Comparison of ENCODE assay signal across 26 cellular contexts in the genomic region with DNA sequence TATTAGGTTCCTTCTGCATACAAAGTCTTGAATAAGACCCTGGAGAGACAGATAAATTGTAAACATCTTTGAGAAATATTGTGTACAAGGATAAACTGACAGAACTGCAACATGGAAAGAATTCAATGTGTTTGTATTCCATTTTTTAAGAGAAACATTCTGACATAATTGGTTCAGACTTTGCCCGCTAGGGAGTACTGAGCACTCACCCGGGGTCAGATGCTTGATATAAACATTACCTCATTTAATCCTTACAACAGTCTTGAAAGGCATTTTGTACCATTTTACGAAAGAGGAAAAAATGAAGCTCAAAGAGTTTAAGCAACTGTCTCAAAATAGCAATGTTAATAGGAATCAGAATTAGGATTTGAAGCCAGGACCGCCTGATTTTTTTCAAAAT.
"Had no signal": no experiment of that assay in that cellular context is flagged by ENCODE, and none has a peak within 500 bp of the region (broad histone marks: within the 10 kb centered on the region; RNA-seq: fewer than 3 reads in every experiment).

No MANE protein-coding gene starts in this region.

- H3K27me3 ChIP-seq: body of pancreas, esophagus muscularis mucosa had no signal

- H3K36me3 ChIP-seq: esophagus muscularis mucosa had no signal

- H3K9me3 ChIP-seq: body of pancreas, esophagus muscularis mucosa had no signal

- H3K27ac ChIP-seq: body of pancreas had no signal

- H3K4me3 ChIP-seq: body of pancreas, esophagus muscularis mucosa had no signal

- ATAC-seq: activated CD4-positive, alpha-beta T cell treated with anti-CD3 and anti-CD28 coated beads for 36 hours; activated CD8-positive, alpha-beta T cell treated with anti-CD3 and anti-CD28 coated beads for 36 hours; activated naive CD4-positive, alpha-beta T cell treated with anti-CD3 and anti-CD28 coated beads, Interleukin-2, amount 50 U/mL, for 72 hours; activated T-cell treated with anti-CD3 and anti-CD28 coated beads, Interleukin-2, amount 50 U/mL, for 4 hours; body of pancreas; effector memory CD8-positive, alpha-beta T cell had no signal

- H3K4me1 ChIP-seq: body of pancreas had no signal

- DNase-seq: activated CD4-positive, alpha-beta T cell treated with anti-CD3 and anti-CD28 coated beads for 36 hours; activated CD4-positive, alpha-beta T cell treated with anti-CD3 and anti-CD28 coated beads, Interleukin-2, amount 10 ng/mL, durations not matched to agents 7 days and 5 days; activated CD4-positive, alpha-beta T cell treated with anti-CD3 and anti-CD28 coated beads, Interleukin-2, amount 50 U/mL, for 4 hours; activated CD4-positive, CD25-positive, alpha-beta regulatory T cell; activated CD4-positive, CD25-positive, alpha-beta regulatory T cell treated with anti-CD3 and anti-CD28 coated beads, Interleukin-2, amount 50 U/mL, for 72 hours; activated CD8-positive, alpha-beta memory T cell treated with anti-CD3 and anti-CD28 coated beads for 24 hours; activated CD8-positive, alpha-beta T cell treated with anti-CD3 and anti-CD28 coated beads for 36 hours; activated gamma-delta T cell; activated naive CD4-positive, alpha-beta T cell; activated naive CD4-positive, alpha-beta T cell treated with anti-CD3 and anti-CD28 coated beads, Interleukin-2, amount 10 ng/mL, durations not matched to agents 7 days and 5 days; activated naive CD8-positive, alpha-beta T cell treated with anti-CD3 and anti-CD28 coated beads, Interleukin-2, amount 10 ng/mL, durations not matched to agents 7 days and 5 days; activated T-cell treated with anti-CD3 and anti-CD28 coated beads, Interleukin-2, amount 50 U/mL, for 4 hours; amygdala; aorta; body of pancreas; caudate nucleus; cortex of kidney; dermis blood vessel endothelial cell; effector CD4-positive, alpha-beta T cell; effector memory CD8-positive, alpha-beta T cell; erythroblast; foreskin melanocyte; head of caudate nucleus; T-helper 2 cell had no signal
